Comparison of ENCODE assay signal across 8 cellular contexts in the genomic region with DNA sequence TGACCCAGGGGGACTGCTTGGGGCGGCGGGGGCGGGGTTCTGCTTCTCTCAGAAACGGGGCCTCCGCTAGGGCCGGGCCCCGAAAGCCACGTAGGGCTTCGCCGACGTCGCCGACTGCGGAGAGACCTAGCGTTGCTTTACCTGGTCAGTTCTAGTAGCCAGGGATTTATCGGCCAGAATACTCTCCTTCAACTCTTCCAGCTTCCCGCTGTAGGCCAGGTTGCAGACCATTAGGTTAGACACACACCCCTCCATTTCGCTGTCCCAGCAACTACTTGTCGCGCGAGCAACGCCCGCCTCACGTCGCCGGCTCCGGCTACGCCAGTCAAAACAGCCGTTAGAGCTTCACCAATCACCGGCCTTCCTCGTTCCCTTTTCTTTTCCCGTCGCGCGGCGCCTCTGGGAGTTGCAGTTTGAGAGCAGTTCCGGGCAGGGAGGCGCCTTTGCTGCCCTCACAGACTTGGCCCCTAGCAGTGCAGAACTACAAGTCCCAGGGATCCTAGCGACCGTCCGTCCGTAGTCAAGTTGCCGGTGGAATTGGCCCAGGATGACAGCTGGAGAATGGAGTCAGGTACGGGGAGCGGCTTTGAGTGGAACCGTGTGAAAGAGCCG. TPM values are rescaled to one million over a fixed set of nuclear protein-coding genes. Genes with fewer than 3 reads are reported as not detected.
DNase-seq lines count a peak whose midpoint lies in the region; ATAC-seq and TF ChIP-seq lines count a peak whose summit lies in the region.

ATG4A (plus strand) TSS at position 513 of the 612 bp plus-strand sequence; CDS start at position 562, 49 bp downstream.
A gene with protein sequence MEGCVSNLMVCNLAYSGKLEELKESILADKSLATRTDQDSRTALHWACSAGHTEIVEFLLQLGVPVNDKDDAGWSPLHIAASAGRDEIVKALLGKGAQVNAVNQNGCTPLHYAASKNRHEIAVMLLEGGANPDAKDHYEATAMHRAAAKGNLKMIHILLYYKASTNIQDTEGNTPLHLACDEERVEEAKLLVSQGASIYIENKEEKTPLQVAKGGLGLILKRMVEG (minus strand): TSS at position 277 of the 612 bp plus-strand sequence. CDS start 22 bp downstream, at position 255.

- in situ Hi-C loops in astrocyte of the spinal cord (cut with HindIII; ENCODE audit: low sequenced_read_pairs): no loop called here

- peak; percentile 91 for ATAC-seq in HG03060 (IDR thresholded peaks at IDR 0.05; ENCODE audit: low read depth, unreplicated experiment)

- TF ChIP-seq POLR2A in GM18526 (IDR thresholded peaks at IDR 0.05; ENCODE audit: extremely low read depth, insufficient read length): peak; percentile 45

- DNase-seq in A172 (ENCODE audit: low spot score): peak; percentile 79
- DNase-seq in NCI-H2081 treated with DMSO at 0.1 percent for 48 hours (lab: John Stamatoyannopoulos, UW): peak; percentile 91
- peak; percentile 79 for DNase-seq in T1000 (lab: John Stamatoyannopoulos, UW)
- peak; percentile 96 for DNase-seq in astrocyte of the spinal cord (ENCODE audit: low read depth, low spot score)
- peak; percentile 90 to 94 for DNase-seq in hippocampal formation (lab: John Stamatoyannopoulos, UW)
- peak; percentile 84 for DNase-seq in retinal pigment epithelial cell (ENCODE audit: low read depth)

- no peak for TF ChIP-seq CTCF in astrocyte of the spinal cord (IDR thresholded peaks at IDR 0.05; ENCODE audit: low read depth, low read length)
- TF ChIP-seq CTCF in retinal pigment epithelial cell (conservative IDR thresholded peaks at IDR 0.05; ENCODE audit: low read depth, low read length): no peak

- H3K4me3 ChIP-seq in astrocyte of the spinal cord (ENCODE audit: low read depth, low read length): peak within 1 kb of the TSS; percentile 76
- peak within 1 kb of the TSS; percentile 74 for H3K4me3 ChIP-seq in retinal pigment epithelial cell (ENCODE audit: low read length)

RNA-seq across cellular contexts. Expression of gene ATG4A, which starts in this region (rescaled TPM):
- total RNA-seq in A172 (2014; rRNA removed; shearing (Covaris generic)): 7.6 and 9.0 TPM in 2 replicates

RNA-seq across cellular contexts. Expression of the second gene that starts in this region (rescaled TPM):
- total RNA-seq in A172 (2014; rRNA removed; shearing (Covaris generic)): 76.2 and 107 TPM in 2 replicates

Comparison
In these comparisons a context has a peak if more than half of its experiments do, and no peak if none do; other contexts are left out.
1. Peak in every context shown above with its lines: DNase-seq, ATAC-seq and H3K4me3 ChIP-seq.